8 cellular contexts compared by ENCODE assay signal in genomic region chr2:209208211-209208610, GRCh38.
DNase-seq lines count a peak whose midpoint lies in the region; ATAC-seq and TF ChIP-seq lines count a peak whose summit lies in the region.

No MANE protein-coding gene starts in this region.

- no peak overlapping the region for H3K27ac Mint-ChIP-seq in activated naive CD4-positive, alpha-beta T cell treated with anti-CD3 and anti-CD28 coated beads, Interleukin-2, amount 10 ng/mL, durations not matched to agents 7 days and 5 days

- no peaks in the 10 kb centered on the region for H3K9me3 Mint-ChIP-seq in activated naive CD4-positive, alpha-beta T cell treated with anti-CD3 and anti-CD28 coated beads, Interleukin-2, amount 10 ng/mL, durations not matched to agents 7 days and 5 days

- CTCF ChIA-PET in activated naive CD4-positive, alpha-beta T cell treated with anti-CD3 and anti-CD28 coated beads, Interleukin-2, amount 10 ng/mL, durations not matched to agents 7 days and 5 days (lab: Charles Lee), result interaction anchor here (0.6 kb wide), 1 partner anchor 1270 kb away, joined by 3 read pairs; no protein-coding TSS in a partner anchor

- H3K4me3 Mint-ChIP-seq in activated naive CD4-positive, alpha-beta T cell treated with anti-CD3 and anti-CD28 coated beads, Interleukin-2, amount 10 ng/mL, durations not matched to agents 7 days and 5 days, result no peak overlapping the region

- no peaks in the 10 kb centered on the region for H3K27me3 Mint-ChIP-seq in activated naive CD4-positive, alpha-beta T cell treated with anti-CD3 and anti-CD28 coated beads, Interleukin-2, amount 10 ng/mL, durations not matched to agents 7 days and 5 days

- no peak for ATAC-seq in esophagus mucosa

- no peaks in the 10 kb centered on the region for H3K36me3 Mint-ChIP-seq in activated naive CD4-positive, alpha-beta T cell treated with anti-CD3 and anti-CD28 coated beads, Interleukin-2, amount 10 ng/mL, durations not matched to agents 7 days and 5 days

- DNase-seq in activated naive CD4-positive, alpha-beta T cell treated with anti-CD3 and anti-CD28 coated beads, Interleukin-2, amount 10 ng/mL, durations not matched to agents 7 days and 5 days, result peak; percentile 22
- DNase-seq in activated naive CD4-positive, alpha-beta T cell treated with anti-CD3 and anti-CD28 coated beads, Interleukin-2, amount 50 U/mL, for 16 hours, result no peak
- DNase-seq in HFF-Myc (ENCODE audit: extremely low read depth, low read depth) (no peak), NCI-H69 (lab: John Stamatoyannopoulos, UW) (peak; percentile 33), cardiac fibroblast (ENCODE audit: low read depth in 2 of 2) (peak; percentile 7 to 14), mucosa of gallbladder (ENCODE audit: low spot score) (peak; percentile 40)
- no peak for DNase-seq in activated CD8-positive, alpha-beta memory T cell treated with anti-CD3 and anti-CD28 coated beads, Interleukin-2, amount 50 U/mL, for 4 hours

- TF ChIP-seq CTCF in HFF-Myc (IDR thresholded peaks at IDR 0.05; ENCODE audit: low read depth, low read length, missing control alignments) (peak; percentile 31), cardiac fibroblast (IDR thresholded peaks at IDR 0.05; ENCODE audit: low read depth, low read length) (peak; percentile 26)

- no peaks in the 10 kb centered on the region for H3K4me1 Mint-ChIP-seq in activated naive CD4-positive, alpha-beta T cell treated with anti-CD3 and anti-CD28 coated beads, Interleukin-2, amount 10 ng/mL, durations not matched to agents 7 days and 5 days

- H3K4me3 ChIP-seq in HFF-Myc (replicated peaks; ENCODE audit: low read depth, low read length), result no peak overlapping the region
- no peak overlapping the region for H3K4me3 ChIP-seq in cardiac fibroblast (replicated peaks in 1 of 2; ENCODE audit: low read depth in 2 of 2, low read length in 2 of 2)

Comparison
In these comparisons a context has a peak if more than half of its experiments do, and no peak if none do; other contexts are left out.
1. DNase-seq: peak in activated naive CD4-positive, alpha-beta T cell treated with anti-CD3 and anti-CD28 coated beads, Interleukin-2, amount 10 ng/mL, durations not matched to agents 7 days and 5 days (single experiment), NCI-H69 (single experiment), cardiac fibroblast (2 of 2) and mucosa of gallbladder (single experiment); none in activated naive CD4-positive, alpha-beta T cell treated with anti-CD3 and anti-CD28 coated beads, Interleukin-2, amount 50 U/mL, for 16 hours (single experiment), HFF-Myc (single experiment) and activated CD8-positive, alpha-beta memory T cell treated with anti-CD3 and anti-CD28 coated beads, Interleukin-2, amount 50 U/mL, for 4 hours (single experiment).